ENCODE assay signal across 12 cellular contexts in genomic region chr6:53685773-53686172, GRCh38. TPM values are rescaled to one million over a fixed set of nuclear protein-coding genes. Genes with fewer than 3 reads are reported as not detected.
A peak's percentile ranks its signal among the peaks of the same experiment; 100 is the strongest.
DNase-seq lines count a peak whose midpoint lies in the region; ATAC-seq and TF ChIP-seq lines count a peak whose summit lies in the region.
"Not testable (repeated sequence)": the region's sequence is repeated elsewhere in the genome, so short reads cannot be mapped to it uniquely, and the experiment has no call there.
"Had no signal": no experiment of that assay in that cellular context is flagged by ENCODE, and none has a peak within 500 bp of the region (broad histone marks: within the 10 kb centered on the region; RNA-seq: fewer than 3 reads in every experiment).

No MANE protein-coding gene starts in this region.

- DNase-seq in heart left ventricle; heart right ventricle; left ventricle myocardium inferior; right atrium auricular region (ENCODE audit: low spot score); psoas muscle: not testable (repeated sequence)
- peak in 1 of 2 donors; percentile 66 for DNase-seq in gastrocnemius medialis

- H3K27me3 ChIP-seq in heart left ventricle; heart right ventricle; left ventricle myocardium inferior (ENCODE audit: low read depth); right atrium auricular region; psoas muscle (ENCODE audit: insufficient read depth in 3 of 3, low read length in 2 of 3); gastrocnemius medialis; skeletal muscle tissue (ENCODE audit: control insufficient read depth in 3 of 3, insufficient read depth in 3 of 3, low read length in 3 of 3): not testable (repeated sequence)

- WGBS in heart left ventricle, 4 donors = 64 to 83% (median 73%) methylated on average over 5 of the region's 5 CpGs
- 70 to 75% methylated on average over 5 of the region's 5 CpGs for WGBS in heart right ventricle, 2 donors
- 25 to 42% (median 32%) methylated on average over 5 of the region's 5 CpGs for WGBS in psoas muscle, 3 donors

- intact Hi-C loops in heart left ventricle (cut with DNase I); heart right ventricle (cut with DNase I); left ventricle myocardium inferior (cut with micrococcal nuclease); psoas muscle (cut with DNase I): not testable (repeated sequence)
- intact Hi-C loops in gastrocnemius medialis (cut with DNase I; ENCODE audit: low total_unique reads) = loop anchor here (2.0 kb wide), 1 partner anchor 17 kb away; no protein-coding TSS in a partner anchor

- H3K4me3 ChIP-seq in heart left ventricle; heart right ventricle; left ventricle myocardium inferior; right atrium auricular region; psoas muscle; gastrocnemius medialis; skeletal muscle tissue (ENCODE audit: low read length in 3 of 3): not testable (repeated sequence)

- peaks cover 0 to 15% (median 0%) of the 10 kb centered on the region in 12 donors for H3K4me1 ChIP-seq in heart left ventricle
- H3K4me1 ChIP-seq in heart right ventricle = peaks cover 0 to 12% (median 0%) of the 10 kb centered on the region in 9 donors
- H3K4me1 ChIP-seq in left ventricle myocardium inferior, right atrium auricular region: not testable (repeated sequence)
- peaks cover 16% of the 10 kb centered on the region for H3K4me1 ChIP-seq in psoas muscle
- H3K4me1 ChIP-seq in gastrocnemius medialis = peaks cover 13 to 17% of the 10 kb centered on the region in 2 donors
- peaks cover 3 to 10% (median 10%) of the 10 kb centered on the region in 3 donors for H3K4me1 ChIP-seq in skeletal muscle tissue (ENCODE audit: control insufficient read depth in 3 of 3, insufficient read depth in 3 of 3, low read length in 3 of 3)

- H3K36me3 ChIP-seq in heart left ventricle; heart right ventricle; left ventricle myocardium inferior; right atrium auricular region; psoas muscle (ENCODE audit: insufficient read depth in 1 of 2, low read depth in 1 of 2); gastrocnemius medialis; skeletal muscle tissue (ENCODE audit: control insufficient read depth in 3 of 3, insufficient read depth in 3 of 3, low read length in 3 of 3): not testable (repeated sequence)

- in situ Hi-C loops in gastrocnemius medialis (cut with MboI; ENCODE audit: low sequenced_read_pairs in 4 of 4) = not testable (repeated sequence)

- ATAC-seq in heart left ventricle, heart right ventricle: not testable (repeated sequence)
- peak; percentile 60 to 81 (median 75) for ATAC-seq in psoas muscle
- ATAC-seq in gastrocnemius medialis = peak; percentile 63 to 79

- not testable (repeated sequence) for H3K9me3 ChIP-seq in heart left ventricle; heart right ventricle; left ventricle myocardium inferior (replicated peaks); right atrium auricular region; psoas muscle; gastrocnemius medialis; skeletal muscle tissue (ENCODE audit: control insufficient read depth in 3 of 3, low read length in 3 of 3)

- H3K27ac ChIP-seq in heart left ventricle (peak overlapping the region in 8 of 12 donors; percentile 62 to 83 (median 72)), heart right ventricle (peak overlapping the region in 8 of 10 donors; percentile 9 to 83 (median 68)), left ventricle myocardium inferior (replicated peaks) (peak overlapping the region; percentile 67), right atrium auricular region (peak overlapping the region; percentile 42 to 70), psoas muscle (peak overlapping the region; percentile 82), gastrocnemius medialis (peak overlapping the region; percentile 70 to 82 (median 78)), skeletal muscle tissue (ENCODE audit: low read depth, low read length) (peak overlapping the region; percentile 93)

- TF ChIP-seq POLR2A in heart left ventricle (IDR thresholded peaks at IDR 0.05); gastrocnemius medialis (IDR thresholded peaks at IDR 0.05): not testable (repeated sequence)

- H3K9ac ChIP-seq in skeletal muscle tissue (ENCODE audit: low read depth in 1 of 3, low read length in 3 of 3) = peak overlapping the region in 2 of 3 donors; percentile 36 to 66

- TF ChIP-seq CTCF in heart left ventricle (IDR thresholded peaks at IDR 0.05); heart right ventricle (IDR thresholded peaks at IDR 0.05); left ventricle myocardium inferior (IDR thresholded peaks at IDR 0.05; ENCODE audit: borderline replicate concordance); right atrium auricular region (IDR thresholded peaks at IDR 0.05); psoas muscle (IDR thresholded peaks at IDR 0.05); gastrocnemius medialis (IDR thresholded peaks at IDR 0.05 in 4 of 5, conservative IDR thresholded peaks at IDR 0.05 in 1 of 5): not testable (repeated sequence)

RNA-seq across cellular contexts. Expression of gene KLHL31, which starts 20.2 kb away (rescaled TPM):
- total RNA-seq in heart left ventricle = 100 to 1,000 TPM; 148 to 405 (median 299) TPM
- 100 to 1,000 TPM in 1 of 2 donors, 10 to 100 TPM in 1; 70.8 to 125 TPM for polyA plus RNA-seq in heart left ventricle
- total RNA-seq in heart right ventricle = 100 to 1,000 TPM; 198 to 452 (median 287) TPM
- 100 to 1,000 TPM in 1 of 2 donors, 10 to 100 TPM in 1; 35.1 to 129 TPM for polyA plus RNA-seq in heart right ventricle
- total RNA-seq in left ventricle myocardium inferior = 299 TPM
- total RNA-seq in right atrium auricular region = 100 to 1,000 TPM; 143 to 203 TPM
- total RNA-seq in psoas muscle = 100 to 1,000 TPM in 1 of 4 donors, 10 to 100 TPM in 3; 40.9 to 213 (median 73.2) TPM
- polyA plus RNA-seq in psoas muscle = 10 to 100 TPM in 1 of 3 donors, 1 to 10 TPM in 2; 5.1 to 22.9 (median 8.2) TPM
- 10 to 100 TPM; 11.5 to 76.1 (median 25.6) TPM for total RNA-seq in gastrocnemius medialis
- total RNA-seq in skeletal muscle tissue = 59.5 TPM
- total RNA-seq: A172; CD4-positive, CD25-positive, alpha-beta regulatory T cell had no signal
- polyA plus RNA-seq: CD14-positive monocyte; CD4-positive, alpha-beta memory T cell; CD4-positive, CD25-positive, alpha-beta regulatory T cell; CD8-positive, alpha-beta memory T cell had no signal
